Comparison of ENCODE assay signal across 1 cellular context in genomic region chr4:153792007-153792892, GRCh38.
A peak's percentile ranks its signal among the peaks of the same experiment; 100 is the strongest.
TF ChIP-seq lines count a peak whose summit lies in the region.

No MANE protein-coding gene starts in this region.

TF ChIP-seq in WTC11, 78 proteins besides CTCF, POLR2A, EP300 and RAD21 (continued from another document):
- TF ChIP-seq ATF6 (CRISPR knock-in tag; IDR thresholded peaks at IDR 0.05): no peak
- 0 out of 2 replicates have a peak, but pooled peaks have one; percentile 25 for TF ChIP-seq TP53 (CRISPR knock-in tag; IDR thresholded peaks at IDR 0.05)
- 0 out of 2 replicates have a peak, but pooled peaks have one; percentile 52 for TF ChIP-seq SMAD4 (CRISPR knock-in tag; IDR thresholded peaks at IDR 0.05)
- no peak for TF ChIP-seq FOXJ3 (CRISPR knock-in tag; IDR thresholded peaks at IDR 0.05; ENCODE audit: borderline replicate concordance)
- no peak for TF ChIP-seq ZNF425 (CRISPR knock-in tag; conservative IDR thresholded peaks at IDR 0.05)
- TF ChIP-seq ZBTB21 (CRISPR knock-in tag; IDR thresholded peaks at IDR 0.05; ENCODE audit: borderline replicate concordance): peak; percentile 90
- peak; percentile 72; the same call in 1 of the 2 replicates for TF ChIP-seq ATF3 (CRISPR knock-in tag; conservative IDR thresholded peaks at IDR 0.05)
- no peak for TF ChIP-seq FOXK1 (CRISPR knock-in tag; IDR thresholded peaks at IDR 0.05)
- TF ChIP-seq ZNF396 (CRISPR knock-in tag; IDR thresholded peaks at IDR 0.05; ENCODE audit: borderline replicate concordance): no peak
- TF ChIP-seq ZNF317 (CRISPR knock-in tag; IDR thresholded peaks at IDR 0.05; ENCODE audit: borderline replicate concordance, low read depth): no peak
- 0 out of 2 replicates have a peak, but pooled peaks have one; percentile 29 for TF ChIP-seq ZNF232 (CRISPR knock-in tag; IDR thresholded peaks at IDR 0.05)
- TF ChIP-seq FOXP1 (CRISPR knock-in tag; IDR thresholded peaks at IDR 0.05; ENCODE audit: borderline replicate concordance): no peak; the same call in 1 of the 2 replicates
- 0 out of 2 replicates have a peak, but pooled peaks have one; percentile 32 for TF ChIP-seq HMGXB4 (CRISPR knock-in tag; IDR thresholded peaks at IDR 0.05)
- TF ChIP-seq ZNF416 (CRISPR knock-in tag; IDR thresholded peaks at IDR 0.05): 0 out of 2 replicates have a peak, but pooled peaks have one; percentile 11
- no peak for TF ChIP-seq AFF4 (CRISPR knock-in tag; IDR thresholded peaks at IDR 0.05; ENCODE audit: borderline replicate concordance)
- TF ChIP-seq RELA (CRISPR knock-in tag; IDR thresholded peaks at IDR 0.05; ENCODE audit: borderline replicate concordance): no peak
- no peak for TF ChIP-seq ZMAT4 (CRISPR knock-in tag; IDR thresholded peaks at IDR 0.05)
- peak; percentile 86 for TF ChIP-seq ZNF423 (CRISPR knock-in tag; IDR thresholded peaks at IDR 0.05)
- TF ChIP-seq ATF2 (CRISPR knock-in tag; IDR thresholded peaks at IDR 0.05; ENCODE audit: borderline replicate concordance, low read depth): peak; percentile 54; the same call in 1 of the 2 replicates
- peak; percentile 71; the same call in 1 of the 2 replicates for TF ChIP-seq JUN (CRISPR knock-in tag; IDR thresholded peaks at IDR 0.05)
